ENCODE assay signal across 16 cellular contexts in the genomic region with DNA sequence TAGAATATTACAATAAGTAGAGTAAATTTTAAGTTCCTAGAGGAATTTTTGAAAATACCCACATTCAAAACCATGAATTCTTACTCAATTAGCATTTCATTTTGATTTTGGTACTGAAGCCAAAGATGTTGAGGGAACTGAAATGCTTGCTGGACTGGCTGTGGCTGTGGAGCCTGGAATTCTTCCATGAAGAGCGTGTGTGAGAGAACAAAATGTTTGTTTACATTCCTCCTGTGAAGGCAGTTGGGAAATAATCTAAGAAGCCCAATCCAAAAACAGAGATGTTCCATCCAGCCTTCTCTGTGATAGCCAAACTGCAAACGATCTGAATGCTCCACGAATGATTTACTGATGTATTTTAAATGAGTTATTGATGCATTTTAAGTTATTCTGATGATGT. TPM values are rescaled to one million over a fixed set of nuclear protein-coding genes. Genes with fewer than 3 reads are reported as not detected.
DNase-seq lines count a peak whose midpoint lies in the region; ATAC-seq, FAIRE-seq and TF ChIP-seq lines count a peak whose summit lies in the region.
"Had no signal": no experiment of that assay in that cellular context is flagged by ENCODE, and none has a peak within 500 bp of the region (broad histone marks: within the 10 kb centered on the region; RNA-seq: fewer than 3 reads in every experiment).

No MANE protein-coding gene starts in this region.

- no peak for TF ChIP-seq CTCF in AG04450 (IDR thresholded peaks at IDR 0.05; ENCODE audit: low read depth, low read length)
- no peak for TF ChIP-seq CTCF in pancreas (IDR thresholded peaks at IDR 0.05)

- H3K36me3 ChIP-seq in pancreas = no peaks in the 10 kb centered on the region

- no peaks in the 10 kb centered on the region for H3K27me3 ChIP-seq in AG04450 (ENCODE audit: control insufficient read depth, insufficient read depth, low read length)
- no peaks in the 10 kb centered on the region for H3K27me3 ChIP-seq in pancreas

- H3K4me3 ChIP-seq in AG04450 (ENCODE audit: low read depth, low read length) = no peak overlapping the region
- no peak overlapping the region for H3K4me3 ChIP-seq in pancreas

- intact Hi-C loops in Right ventricle myocardium superior (cut with DNase I) = no loop called here
- intact Hi-C loops in pancreas (cut with DNase I) = no loop called here

- FAIRE-seq in pancreas (lab: Jason Lieb, UNC) = no peak

- peak; percentile 85 for ATAC-seq in Right ventricle myocardium superior (ENCODE audit: poor library complexity)
- ATAC-seq in pancreas = peak; percentile 62 to 83 (median 67)
- no peak for ATAC-seq in activated CD4-positive, CD25-positive, alpha-beta regulatory T cell treated with anti-CD3 and anti-CD28 coated beads, Interleukin-2, amount 50 U/mL, for 24 hours
- ATAC-seq in stimulated activated naive CD8-positive, alpha-beta T cell treated with anti-CD3 and anti-CD28 coated beads, Interleukin-15, Interleukin-2, amounts not matched to agents 100 U/mL and 50 U/mL, for 24 hours = no peak
- ATAC-seq in HG03045 (IDR thresholded peaks at IDR 0.05; ENCODE audit: unreplicated experiment) = no peak
- ATAC-seq: activated naive CD4-positive, alpha-beta T cell treated with anti-CD3 and anti-CD28 coated beads, Interleukin-2, amount 50 U/mL, for 72 hours had no signal

- POLR2A ChIA-PET in AG04450 (lab: Yijun Ruan, JAX) = interaction anchor here (1.1 kb wide), 1 partner anchor 123 kb away, joined by 3 read pairs; no protein-coding TSS in a partner anchor

- H3K27ac ChIP-seq in AG04450 (ENCODE audit: low read depth, low read length) = no peak overlapping the region
- no peak overlapping the region for H3K27ac ChIP-seq in pancreas

- 8 to 22% methylated on average over 3 of the region's 3 CpGs for WGBS in pancreas, 2 donors

- H3K4me1 ChIP-seq in pancreas = peaks cover 6 to 14% (median 7%) of the 10 kb centered on the region in 3 donors

- CTCF ChIA-PET in AG04450 (lab: Charles Lee) = interaction anchor here (0.8 to 1.6 kb wide), 2 partner anchors 80 to 138 kb away, joined by 3 to 4 read pairs; no protein-coding TSS in a partner anchor

- peak; percentile 70 for DNase-seq in AG04450 (ENCODE audit: low read depth, low spot score)
- DNase-seq in amniotic stem cell (lab: John Stamatoyannopoulos, UW) = peak; percentile 25
- DNase-seq in Right ventricle myocardium superior = peak; percentile 71
- peak in 4 of 6 donors; percentile 7 to 37 (median 27) for DNase-seq in pancreas
- no peak for DNase-seq in stimulated activated naive CD8-positive, alpha-beta T cell treated with anti-CD3 and anti-CD28 coated beads, Interleukin-15, Interleukin-2, amounts not matched to agents 100 U/mL and 50 U/mL, for 24 hours
- no peak for DNase-seq in dermis blood vessel endothelial cell
- DNase-seq: activated CD4-positive, alpha-beta T cell treated with anti-CD3 and anti-CD28 coated beads, Interleukin-2, amount 50 U/mL, for 1 hour; erythroblast; GF-D8; NCI-H2107; stimulated activated CD4-positive, alpha-beta T cell treated with anti-CD3 and anti-CD28 coated beads, Interleukin-4, amount 100 ng/mL, for 1 hour had no signal

- H3K9me3 ChIP-seq in AG04450 (ENCODE audit: control insufficient read depth, insufficient read depth, low read length) (peaks cover 8% of the 10 kb centered on the region), pancreas (no peaks in the 10 kb centered on the region)

RNA-seq across cellular contexts. Expression of a gene that starts 3.8 kb away (rescaled TPM):
- 26.1 and 29.1 TPM in 2 replicates for polyA plus RNA-seq in AG04450 (2011; rRNA removed)
- polyA minus RNA-seq in AG04450 (2011; rRNA and poly(A)+ RNA removed) = 30.9 and 31.1 TPM in 2 replicates
- total RNA-seq in Right ventricle myocardium superior = 157 TPM
- 100 to 1,000 TPM in 1 of 6 donors, 10 to 100 TPM in 5; 15.5 to 100 (median 29.1) TPM for total RNA-seq in pancreas
- 10 to 100 TPM; 48.6 to 61.9 TPM for polyA plus RNA-seq in pancreas
- total RNA-seq in dermis blood vessel endothelial cell = not detected in 2 replicates
- total RNA-seq: A673; activated naive CD4-positive, alpha-beta T cell treated with anti-CD3 and anti-CD28 coated beads, Interleukin-2, amount 50 U/mL, for 72 hours had no signal

RNA-seq across cellular contexts. Expression of a gene that starts 27.6 kb away (rescaled TPM):
- polyA plus RNA-seq in AG04450 (2011; rRNA removed) (0.77 and 0.88 TPM in 2 replicates), pancreas (10 to 100 TPM in 1 of 2 donors, 1 to 10 TPM in 1; 8.7 to 37.6 TPM)
- polyA minus RNA-seq in AG04450 (2011; rRNA and poly(A)+ RNA removed) = 0.64 and 0.65 TPM in 2 replicates
- total RNA-seq in Right ventricle myocardium superior (6.9 TPM), pancreas (10 to 100 TPM in 3 of 6 donors, 1 to 10 TPM in 3; 8.3 to 25.8 (median 13.3) TPM), dermis blood vessel endothelial cell (not detected in 2 replicates)
- total RNA-seq: A673; activated naive CD4-positive, alpha-beta T cell treated with anti-CD3 and anti-CD28 coated beads, Interleukin-2, amount 50 U/mL, for 72 hours had no signal

RNA-seq across cellular contexts. Expression of a gene that starts 34.2 kb away (rescaled TPM):
- not detected in 2 replicates for polyA plus RNA-seq in AG04450 (2011; rRNA removed)
- polyA minus RNA-seq in AG04450 (2011; rRNA and poly(A)+ RNA removed) = not detected in 2 replicates
- 0.83 TPM for total RNA-seq in Right ventricle myocardium superior
- 1 to 10 TPM in 1 of 6 donors, under 1 TPM in 5; 0.24 to 1.3 (median 0.64) TPM for total RNA-seq in pancreas
- polyA plus RNA-seq in pancreas = 1 to 10 TPM in 1 of 2 donors, under 1 TPM in 1; 0.19 to 2.1 TPM
- not detected in 2 replicates for total RNA-seq in dermis blood vessel endothelial cell
- total RNA-seq: A673; activated naive CD4-positive, alpha-beta T cell treated with anti-CD3 and anti-CD28 coated beads, Interleukin-2, amount 50 U/mL, for 72 hours; urinary bladder had no signal

Comparison
In these comparisons a context has a peak if more than half of its experiments do, and no peak if none do; other contexts are left out.
1. DNase-seq: peak in AG04450 (single experiment), amniotic stem cell (single experiment), Right ventricle myocardium superior (single experiment) and pancreas (4 of 6); none in stimulated activated naive CD8-positive, alpha-beta T cell treated with anti-CD3 and anti-CD28 coated beads, Interleukin-15, Interleukin-2, amounts not matched to agents 100 U/mL and 50 U/mL, for 24 hours (single experiment) and dermis blood vessel endothelial cell (single experiment).
2. ATAC-seq: peak in Right ventricle myocardium superior (single experiment) and pancreas (4 of 4); none in activated CD4-positive, CD25-positive, alpha-beta regulatory T cell treated with anti-CD3 and anti-CD28 coated beads, Interleukin-2, amount 50 U/mL, for 24 hours (0 of 2), stimulated activated naive CD8-positive, alpha-beta T cell treated with anti-CD3 and anti-CD28 coated beads, Interleukin-15, Interleukin-2, amounts not matched to agents 100 U/mL and 50 U/mL, for 24 hours (single experiment) and HG03045 (single experiment).
3. RNA of a gene that starts 3.8 kb away (total RNA-seq): 157 TPM in Right ventricle myocardium superior (single experiment) and 15.5 to 100 TPM in pancreas; not detected in dermis blood vessel endothelial cell; every median in the first group is over 10 times any median in the second.